ENCODE assay signal across 29 cellular contexts in genomic region chr3:190314741-190315140, GRCh38. TPM values are rescaled to one million over a fixed set of nuclear protein-coding genes. Genes with fewer than 3 reads are reported as not detected.
"Had no signal": no experiment of that assay in that cellular context is flagged by ENCODE, and none has a peak within 500 bp of the region (broad histone marks: within the 10 kb centered on the region; RNA-seq: fewer than 3 reads in every experiment).

No MANE protein-coding gene starts in this region.

- FAIRE-seq: small intestine, urothelium cell line had no signal

- H2AFZ ChIP-seq: parathyroid adenoma had no signal

- H3K36me3 Mint-ChIP-seq: natural killer cell treated with Interleukin-12 subunit alpha and Interleukin-12 subunit beta and Interleukin-15 and Interleukin-18, amount 100 ng/mL, for 72 hours; stimulated activated effector memory CD8-positive, alpha-beta T cell treated with anti-CD3 and anti-CD28 coated beads, Interleukin-12 subunit alpha, Interleukin-12 subunit beta, amount 100 ng/mL, for 72 hours; stimulated activated naive B cell treated with anti-CD40 and anti-IgM and Interleukin-4, amounts not matched to agents 10 μg/mL and 1 μg/mL and 100 μg/mL, for 72 hours had no signal

- H3K27me3 Mint-ChIP-seq: progenitor cell of endocrine pancreas had no signal

- H3K79me2 ChIP-seq: parathyroid adenoma had no signal

- DNase-seq: nephron progenitor cell; nucleus accumbens; posterior cingulate gyrus; psoas muscle; right cardiac atrium; right lobe of liver; sigmoid colon; small intestine; stimulated activated CD4-positive, alpha-beta T cell treated with anti-CD3 and anti-CD28 coated beads, Interleukin-15, amount 100 ng/mL, for 24 hours; stimulated activated CD4-positive, alpha-beta T cell treated with anti-CD3 and anti-CD28 coated beads, Interleukin-2, amount 100 ng/mL, for 24 hours; stimulated activated CD4-positive, alpha-beta T cell treated with anti-CD3 and anti-CD28 coated beads, Interleukin-2, amount 100 ng/mL, for 48 hours; stimulated activated CD4-positive, alpha-beta T cell treated with anti-CD3 and anti-CD28 coated beads, Interleukin-4, amount 100 ng/mL, for 24 hours; stimulated activated naive B cell treated with anti-CD40 and anti-IgM and Interleukin-4, amounts not matched to agents 10 μg/mL and 1 μg/mL and 100 μg/mL, for 72 hours; stimulated activated naive CD4-positive, alpha-beta T cell treated with Interleukin-2 at 50 U/mL for 16 hours; stomach; thyroid gland; trophoblast cell; upper lobe of left lung had no signal

- H3K9me3 Mint-ChIP-seq: natural killer cell treated with Interleukin-12 subunit alpha and Interleukin-12 subunit beta and Interleukin-15 and Interleukin-18, amount 100 ng/mL, for 72 hours; nephron progenitor cell; neural crest cell; stimulated activated effector memory CD8-positive, alpha-beta T cell treated with anti-CD3 and anti-CD28 coated beads, Interleukin-12 subunit alpha, Interleukin-12 subunit beta, amount 100 ng/mL, for 72 hours; stimulated activated naive B cell treated with anti-CD40 and anti-IgM and Interleukin-4, amounts not matched to agents 10 μg/mL and 1 μg/mL and 100 μg/mL, for 72 hours; stimulated activated naive CD8-positive, alpha-beta T cell treated with anti-CD3 and anti-CD28 coated beads, Interleukin-15, Interleukin-2, amounts not matched to agents 100 ng/mL and 50 ng/mL, for 24 hours had no signal

- H3K27me3 ChIP-seq: right lobe of liver, sigmoid colon, thyroid gland, tibial nerve, upper lobe of left lung, vagina had no signal

- H3K9me3 ChIP-seq: neutrophil, psoas muscle, right lobe of liver, sigmoid colon, stomach, thoracic aorta, thyroid gland, tibial nerve, upper lobe of left lung, vagina had no signal

- H3K4me3 Mint-ChIP-seq: natural killer cell treated with Interleukin-12 subunit alpha and Interleukin-12 subunit beta and Interleukin-15 and Interleukin-18, amount 100 ng/mL, for 72 hours; nephron progenitor cell; neural crest cell; stimulated activated effector memory CD8-positive, alpha-beta T cell treated with anti-CD3 and anti-CD28 coated beads, Interleukin-12 subunit alpha, Interleukin-12 subunit beta, amount 100 ng/mL, for 72 hours; stimulated activated naive B cell treated with anti-CD40 and anti-IgM and Interleukin-4, amounts not matched to agents 10 μg/mL and 1 μg/mL and 100 μg/mL, for 72 hours; stimulated activated naive CD8-positive, alpha-beta T cell treated with anti-CD3 and anti-CD28 coated beads, Interleukin-15, Interleukin-2, amounts not matched to agents 100 ng/mL and 50 ng/mL, for 24 hours had no signal

- H3K27ac ChIP-seq: neutrophil, parathyroid adenoma, psoas muscle, right lobe of liver, sigmoid colon, stomach, thoracic aorta, thyroid gland, upper lobe of left lung, vagina had no signal

- ATAC-seq: natural killer cell treated with Interleukin-12 subunit alpha and Interleukin-12 subunit beta and Interleukin-15 and Interleukin-18, amount 100 ng/mL, for 72 hours; psoas muscle; right cardiac atrium; stimulated activated effector memory CD8-positive, alpha-beta T cell treated with anti-CD3 and anti-CD28 coated beads, Interleukin-12 subunit alpha, Interleukin-12 subunit beta, amount 100 ng/mL, for 72 hours; stimulated activated naive B cell treated with anti-CD40 and anti-IgM and Interleukin-4, amounts not matched to agents 10 μg/mL and 1 μg/mL and 100 μg/mL, for 72 hours had no signal

- H3K27ac Mint-ChIP-seq: natural killer cell treated with Interleukin-12 subunit alpha and Interleukin-12 subunit beta and Interleukin-15 and Interleukin-18, amount 100 ng/mL, for 72 hours; nephron progenitor cell; progenitor cell of endocrine pancreas; stimulated activated effector memory CD8-positive, alpha-beta T cell treated with anti-CD3 and anti-CD28 coated beads, Interleukin-12 subunit alpha, Interleukin-12 subunit beta, amount 100 ng/mL, for 72 hours; stimulated activated naive B cell treated with anti-CD40 and anti-IgM and Interleukin-4, amounts not matched to agents 10 μg/mL and 1 μg/mL and 100 μg/mL, for 72 hours; stimulated activated naive CD8-positive, alpha-beta T cell treated with anti-CD3 and anti-CD28 coated beads, Interleukin-15, Interleukin-2, amounts not matched to agents 100 ng/mL and 50 ng/mL, for 24 hours had no signal

- H3K4me1 Mint-ChIP-seq: nephron progenitor cell; neural crest cell; stimulated activated naive B cell treated with anti-CD40 and anti-IgM and Interleukin-4, amounts not matched to agents 10 μg/mL and 1 μg/mL and 100 μg/mL, for 72 hours had no signal

- H3K36me3 ChIP-seq: neutrophil, right lobe of liver, sigmoid colon, stomach, thoracic aorta, thyroid gland, tibial nerve, upper lobe of left lung, vagina had no signal

- H3K9ac ChIP-seq: parathyroid adenoma had no signal

- H3K4me3 ChIP-seq: psoas muscle, right lobe of liver, sigmoid colon, stomach, thoracic aorta, thyroid gland, tibial nerve, upper lobe of left lung, vagina had no signal

- H3K4me1 ChIP-seq: parathyroid adenoma, psoas muscle, sigmoid colon, stomach, thyroid gland, tibial nerve, upper lobe of left lung, vagina had no signal

RNA-seq across cellular contexts. Expression of gene CLDN1, which starts 7.5 kb away (rescaled TPM):
- total RNA-seq: natural killer cell treated with Interleukin-12 subunit alpha and Interleukin-12 subunit beta and Interleukin-15 and Interleukin-18, amount 100 ng/mL, for 72 hours had no signal
